ENCODE assay signal across 22 cellular contexts in the genomic region with DNA sequence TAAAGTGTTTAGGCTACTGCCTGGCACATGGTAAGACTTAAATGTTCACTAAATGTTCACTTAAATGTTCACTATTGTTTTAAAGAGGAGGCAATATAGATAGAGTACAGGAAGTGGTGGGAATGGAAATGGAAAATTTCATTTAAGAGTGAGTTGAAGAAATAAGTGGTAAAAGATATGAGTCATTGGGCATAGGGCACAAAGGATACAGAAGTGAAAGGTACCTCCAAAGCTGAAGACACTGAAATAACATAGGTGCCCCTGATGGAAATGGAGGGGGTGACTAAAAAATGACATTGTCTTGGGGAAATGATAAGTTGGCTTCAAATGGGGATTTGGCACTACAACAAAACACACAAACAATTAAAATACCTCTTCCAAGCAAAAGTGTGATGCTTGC. TPM values are rescaled to one million over a fixed set of nuclear protein-coding genes. Genes with fewer than 3 reads are reported as not detected.
DNase-seq lines count a peak whose midpoint lies in the region; ATAC-seq and TF ChIP-seq lines count a peak whose summit lies in the region.
"Had no signal": no experiment of that assay in that cellular context is flagged by ENCODE, and none has a peak within 500 bp of the region (broad histone marks: within the 10 kb centered on the region; RNA-seq: fewer than 3 reads in every experiment).

No MANE protein-coding gene starts in this region.

- no peak overlapping the region for H3K4me3 Mint-ChIP-seq in activated naive CD4-positive, alpha-beta T cell treated with anti-CD3 and anti-CD28 coated beads, Interleukin-2, amount 50 U/mL, for 24 hours
- H3K4me3 Mint-ChIP-seq in activated naive CD4-positive, alpha-beta T cell treated with anti-CD3 and anti-CD28 coated beads, Interleukin-2, amount 10 ng/mL, durations not matched to agents 7 days and 5 days = no peak overlapping the region
- H3K4me3 Mint-ChIP-seq in stimulated activated effector memory CD8-positive, alpha-beta T cell treated with anti-CD3 and anti-CD28 coated beads, Interleukin-12 subunit alpha, Interleukin-12 subunit beta, amount 100 ng/mL, for 72 hours = no peak overlapping the region
- no peak overlapping the region for H3K4me3 Mint-ChIP-seq in mesothelial cell of epicardium
- H3K4me3 Mint-ChIP-seq: CD8-positive, alpha-beta T cell had no signal

- no peaks in the 10 kb centered on the region for H3K27me3 Mint-ChIP-seq in activated naive CD4-positive, alpha-beta T cell treated with anti-CD3 and anti-CD28 coated beads, Interleukin-2, amount 50 U/mL, for 24 hours
- no peaks in the 10 kb centered on the region for H3K27me3 Mint-ChIP-seq in activated naive CD4-positive, alpha-beta T cell treated with anti-CD3 and anti-CD28 coated beads, Interleukin-2, amount 10 ng/mL, durations not matched to agents 7 days and 5 days
- H3K27me3 Mint-ChIP-seq in mesothelial cell of epicardium (ENCODE audit: low read depth) = no peaks in the 10 kb centered on the region

- TF ChIP-seq CTCF in mesothelial cell of epicardium (IDR thresholded peaks at IDR 0.05; ENCODE audit: unreplicated experiment) = no peak

- ATAC-seq in stimulated activated effector memory CD8-positive, alpha-beta T cell treated with anti-CD3 and anti-CD28 coated beads, Interleukin-12 subunit alpha, Interleukin-12 subunit beta, amount 100 ng/mL, for 72 hours = peak; percentile 45
- ATAC-seq in SK-N-SH treated with all-trans-retinoic acid at 6 μM for 48 hours = no peak
- ATAC-seq: CD8-positive, alpha-beta T cell; HCT116; PC-3 had no signal

- no peaks in the 10 kb centered on the region for H3K36me3 Mint-ChIP-seq in activated naive CD4-positive, alpha-beta T cell treated with anti-CD3 and anti-CD28 coated beads, Interleukin-2, amount 50 U/mL, for 24 hours
- H3K36me3 Mint-ChIP-seq in activated naive CD4-positive, alpha-beta T cell treated with anti-CD3 and anti-CD28 coated beads, Interleukin-2, amount 10 ng/mL, durations not matched to agents 7 days and 5 days = no peaks in the 10 kb centered on the region
- no peaks in the 10 kb centered on the region for H3K36me3 Mint-ChIP-seq in stimulated activated effector memory CD8-positive, alpha-beta T cell treated with anti-CD3 and anti-CD28 coated beads, Interleukin-12 subunit alpha, Interleukin-12 subunit beta, amount 100 ng/mL, for 72 hours
- no peaks in the 10 kb centered on the region for H3K36me3 Mint-ChIP-seq in mesothelial cell of epicardium
- H3K36me3 Mint-ChIP-seq: CD8-positive, alpha-beta T cell had no signal

- peaks cover 23% of the 10 kb centered on the region for H3K4me1 Mint-ChIP-seq in activated naive CD4-positive, alpha-beta T cell treated with anti-CD3 and anti-CD28 coated beads, Interleukin-2, amount 50 U/mL, for 24 hours
- H3K4me1 Mint-ChIP-seq in activated naive CD4-positive, alpha-beta T cell treated with anti-CD3 and anti-CD28 coated beads, Interleukin-2, amount 10 ng/mL, durations not matched to agents 7 days and 5 days = peaks cover 15% of the 10 kb centered on the region
- H3K4me1 Mint-ChIP-seq in stimulated activated effector memory CD8-positive, alpha-beta T cell treated with anti-CD3 and anti-CD28 coated beads, Interleukin-12 subunit alpha, Interleukin-12 subunit beta, amount 100 ng/mL, for 72 hours = no peaks in the 10 kb centered on the region
- peaks cover 17% of the 10 kb centered on the region for H3K4me1 Mint-ChIP-seq in mesothelial cell of epicardium

- DNase-seq in SIG-M5 treated with dmso at 0.1 percent for 504 hours (lab: John Stamatoyannopoulos, UW; ENCODE audit: unreplicated experiment) (peak; percentile 6), SIG-M5 (lab: John Stamatoyannopoulos, UW) (no peak), mesothelial cell of epicardium (ENCODE audit: low spot score in 2 of 2, unreplicated experiment in 2 of 2) (no peak)
- no peak for DNase-seq in activated naive CD4-positive, alpha-beta T cell treated with anti-CD3 and anti-CD28 coated beads, Interleukin-2, amount 10 ng/mL, durations not matched to agents 7 days and 5 days
- DNase-seq in stimulated activated effector memory CD8-positive, alpha-beta T cell treated with anti-CD3 and anti-CD28 coated beads, Interleukin-12 subunit alpha, Interleukin-12 subunit beta, amount 100 ng/mL, for 72 hours (ENCODE audit: low spot score in 2 of 2) = no peak
- DNase-seq: AML-193; C1 segment of cervical spinal cord; CD8-positive, alpha-beta T cell; DND-41; GOT3; NCI-H1417; NCI-H187 treated with DMSO at 0.1 percent for 48 hours; NCI-H2107; NCI-H446 treated with DMSO at 0.1 percent for 48 hours; NCI-H526 treated with DMSO at 0.1 percent for 48 hours; PC-3; Right ventricle myocardium superior; SK-N-SH had no signal

- no peaks in the 10 kb centered on the region for H3K9me3 Mint-ChIP-seq in activated naive CD4-positive, alpha-beta T cell treated with anti-CD3 and anti-CD28 coated beads, Interleukin-2, amount 50 U/mL, for 24 hours
- no peaks in the 10 kb centered on the region for H3K9me3 Mint-ChIP-seq in activated naive CD4-positive, alpha-beta T cell treated with anti-CD3 and anti-CD28 coated beads, Interleukin-2, amount 10 ng/mL, durations not matched to agents 7 days and 5 days
- H3K9me3 Mint-ChIP-seq in stimulated activated effector memory CD8-positive, alpha-beta T cell treated with anti-CD3 and anti-CD28 coated beads, Interleukin-12 subunit alpha, Interleukin-12 subunit beta, amount 100 ng/mL, for 72 hours = no peaks in the 10 kb centered on the region
- H3K9me3 Mint-ChIP-seq in mesothelial cell of epicardium = no peaks in the 10 kb centered on the region
- H3K9me3 Mint-ChIP-seq: CD8-positive, alpha-beta T cell had no signal

- CTCF ChIA-PET in activated naive CD4-positive, alpha-beta T cell treated with anti-CD3 and anti-CD28 coated beads, Interleukin-2, amount 10 ng/mL, durations not matched to agents 7 days and 5 days (lab: Charles Lee) = no interaction called here

- peak overlapping the region; percentile 66 for H3K27ac Mint-ChIP-seq in activated naive CD4-positive, alpha-beta T cell treated with anti-CD3 and anti-CD28 coated beads, Interleukin-2, amount 50 U/mL, for 24 hours
- H3K27ac Mint-ChIP-seq in activated naive CD4-positive, alpha-beta T cell treated with anti-CD3 and anti-CD28 coated beads, Interleukin-2, amount 10 ng/mL, durations not matched to agents 7 days and 5 days = no peak overlapping the region
- no peak overlapping the region for H3K27ac Mint-ChIP-seq in stimulated activated effector memory CD8-positive, alpha-beta T cell treated with anti-CD3 and anti-CD28 coated beads, Interleukin-12 subunit alpha, Interleukin-12 subunit beta, amount 100 ng/mL, for 72 hours
- no peak overlapping the region for H3K27ac Mint-ChIP-seq in mesothelial cell of epicardium
- H3K27ac Mint-ChIP-seq: CD8-positive, alpha-beta T cell had no signal

TF ChIP-seq in SK-N-SH treated with all-trans-retinoic acid at 6 μM for 48 hours, 23 proteins besides CTCF, POLR2A, EP300 and RAD21 (continues in another document):
- TF ChIP-seq ZNF70 (CRISPR knock-in tag; IDR thresholded peaks at IDR 0.05) (no peak), ZNF565 (CRISPR knock-in tag; conservative IDR thresholded peaks at IDR 0.05; ENCODE audit: low read depth) (no peak), TSHZ2 (CRISPR knock-in tag; IDR thresholded peaks at IDR 0.05) (no peak), OSR1 (CRISPR knock-in tag; IDR thresholded peaks at IDR 0.05) (no peak), PPARA (CRISPR knock-in tag; IDR thresholded peaks at IDR 0.05; ENCODE audit: borderline replicate concordance) (no peak), ISL1 (CRISPR knock-in tag; IDR thresholded peaks at IDR 0.05) (no peak), RARB (CRISPR knock-in tag; IDR thresholded peaks at IDR 0.05) (no peak), CSRNP3 (CRISPR knock-in tag; IDR thresholded peaks at IDR 0.05) (no peak), ZFP3 (CRISPR knock-in tag; IDR thresholded peaks at IDR 0.05) (no peak)

RNA-seq across cellular contexts. Expression of gene FRA10AC1, which starts 5.2 kb away (rescaled TPM):
- total RNA-seq in mesothelial cell of epicardium = 23.4 to 27.0 TPM (median 24.2 TPM) in 3 replicates

RNA-seq across cellular contexts. Expression of gene LGI1, which starts 50.1 kb away (rescaled TPM):
- total RNA-seq in mesothelial cell of epicardium = 0.13 to 0.59 TPM in 2 of 3 replicates, not detected in the other
- total RNA-seq: A172; CD8-positive, alpha-beta T cell; PC-3 had no signal
